1 cellular context compared by ENCODE assay signal in the genomic region with DNA sequence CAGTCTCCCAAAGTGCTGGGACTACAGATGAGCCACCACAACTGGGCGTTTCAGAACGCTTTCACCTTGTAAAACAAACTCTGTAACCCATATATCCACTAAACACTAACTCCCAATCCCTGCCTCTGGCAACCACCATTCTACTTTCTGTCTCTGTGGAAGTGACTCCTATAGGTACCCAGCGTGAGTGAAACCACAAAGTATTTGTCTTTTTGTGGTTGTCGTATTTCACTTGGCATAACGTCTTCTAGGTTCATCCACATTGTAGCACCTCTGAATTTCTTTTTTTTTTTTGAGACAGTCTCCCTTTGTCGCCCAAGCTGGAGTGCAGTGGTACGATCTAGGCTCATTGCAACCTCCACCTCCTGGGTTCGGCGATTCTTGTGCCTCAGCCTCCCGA.
TF ChIP-seq lines count a peak whose summit lies in the region.

No MANE protein-coding gene starts in this region.

TF ChIP-seq in IMR-90, 13 proteins besides CTCF, POLR2A, EP300 and RAD21:
- TF ChIP-seq NFE2L2 (IDR thresholded peaks at IDR 0.05; ENCODE audit: low read depth, low read length) (no peak), MXI1 (IDR thresholded peaks at IDR 0.05; ENCODE audit: borderline replicate concordance, low read depth, low read length) (no peak), MAZ (IDR thresholded peaks at IDR 0.05; ENCODE audit: borderline replicate concordance, low read depth, low read length) (no peak), MAFK (IDR thresholded peaks at IDR 0.05; ENCODE audit: low read depth, low read length) (no peak), SMC3 (IDR thresholded peaks at IDR 0.05; ENCODE audit: low read depth, low read length) (no peak), RFX5 (IDR thresholded peaks at IDR 0.05; ENCODE audit: low read depth, low read length) (no peak), CEBPB (IDR thresholded peaks at IDR 0.05; ENCODE audit: low read depth, low read length) (no peak)
- TF ChIP-seq, protein P1, sequence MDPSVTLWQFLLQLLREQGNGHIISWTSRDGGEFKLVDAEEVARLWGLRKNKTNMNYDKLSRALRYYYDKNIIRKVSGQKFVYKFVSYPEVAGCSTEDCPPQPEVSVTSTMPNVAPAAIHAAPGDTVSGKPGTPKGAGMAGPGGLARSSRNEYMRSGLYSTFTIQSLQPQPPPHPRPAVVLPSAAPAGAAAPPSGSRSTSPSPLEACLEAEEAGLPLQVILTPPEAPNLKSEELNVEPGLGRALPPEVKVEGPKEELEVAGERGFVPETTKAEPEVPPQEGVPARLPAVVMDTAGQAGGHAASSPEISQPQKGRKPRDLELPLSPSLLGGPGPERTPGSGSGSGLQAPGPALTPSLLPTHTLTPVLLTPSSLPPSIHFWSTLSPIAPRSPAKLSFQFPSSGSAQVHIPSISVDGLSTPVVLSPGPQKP (IDR thresholded peaks at IDR 0.05; ENCODE audit: borderline replicate concordance, low read depth, low read length) = no peak
